Comparison of ENCODE assay signal across 1 cellular context in genomic region chr4:4356106-4357041, GRCh38.
TF ChIP-seq lines count a peak whose summit lies in the region.

No MANE protein-coding gene starts in this region.

TF ChIP-seq in IMR-90, 13 proteins besides CTCF, POLR2A, EP300 and RAD21:
- no peak for TF ChIP-seq MAFK (IDR thresholded peaks at IDR 0.05; ENCODE audit: low read depth, low read length)
- no peak for TF ChIP-seq CEBPB (IDR thresholded peaks at IDR 0.05; ENCODE audit: low read depth, low read length)
- TF ChIP-seq USF2 (IDR thresholded peaks at IDR 0.05; ENCODE audit: low read depth, low read length): no peak
- no peak for TF ChIP-seq ELK1 (IDR thresholded peaks at IDR 0.05; ENCODE audit: borderline replicate concordance, low read depth, low read length)
- no peak for TF ChIP-seq MAZ (IDR thresholded peaks at IDR 0.05; ENCODE audit: borderline replicate concordance, low read depth, low read length)
- no peak for TF ChIP-seq BHLHE40 (IDR thresholded peaks at IDR 0.05; ENCODE audit: low read depth, low read length)
- no peak for TF ChIP-seq NFE2L2 (IDR thresholded peaks at IDR 0.05; ENCODE audit: low read depth, low read length)
- no peak for TF ChIP-seq MXI1 (IDR thresholded peaks at IDR 0.05; ENCODE audit: borderline replicate concordance, low read depth, low read length)
- TF ChIP-seq RFX5 (IDR thresholded peaks at IDR 0.05; ENCODE audit: low read depth, low read length): no peak
- no peak for TF ChIP-seq FOS (IDR thresholded peaks at IDR 0.05; ENCODE audit: low read depth, low read length)
- no peak for TF ChIP-seq RCOR1 (IDR thresholded peaks at IDR 0.05; ENCODE audit: insufficient replicate concordance, low read length)
- no peak for TF ChIP-seq CHD1 (IDR thresholded peaks at IDR 0.05; ENCODE audit: low read depth, low read length)
- TF ChIP-seq SMC3 (IDR thresholded peaks at IDR 0.05; ENCODE audit: low read depth, low read length): no peak
TF ChIP-seq in IMR-90: peak in this region for 0.
